In the genomic region with DNA sequence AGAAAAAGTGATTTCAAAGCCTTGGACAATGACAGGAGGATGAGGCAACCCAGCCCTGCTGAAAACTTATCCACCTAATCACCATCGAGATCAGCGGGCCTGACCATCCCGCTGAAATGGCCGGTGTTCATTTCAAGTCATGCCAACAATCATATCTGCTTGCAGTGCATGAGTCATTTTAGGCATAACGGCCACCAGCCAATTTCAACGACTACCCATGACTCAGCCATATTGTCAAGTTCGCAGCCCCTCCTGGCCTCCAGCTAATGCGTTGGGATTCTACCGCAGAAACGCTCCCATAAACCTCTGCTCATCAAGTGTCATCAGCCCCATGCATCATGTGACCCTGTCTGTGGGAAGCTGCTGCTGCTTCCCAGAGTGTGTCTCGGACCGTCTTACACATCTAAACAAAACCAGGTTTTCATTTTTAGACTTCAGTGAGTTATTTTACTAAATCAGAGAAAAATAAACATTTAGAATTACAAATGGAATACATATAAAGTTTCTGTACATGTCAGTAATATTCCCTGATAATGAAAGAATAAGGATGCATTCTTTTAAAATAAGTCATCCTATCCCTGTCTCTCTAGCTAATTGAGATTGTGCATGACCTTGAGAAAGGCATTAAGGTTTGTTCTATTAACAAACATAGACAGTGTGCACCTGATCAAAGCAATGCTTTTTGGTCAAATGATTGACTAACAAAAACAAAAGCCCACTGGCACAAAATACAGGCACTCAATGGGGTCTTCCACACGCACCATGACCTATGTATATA, we compare ENCODE assay signal across 1 cellular context.
TF ChIP-seq lines count a peak whose summit lies in the region.

No MANE protein-coding gene starts in this region.

TF ChIP-seq in HEK293, 187 proteins besides CTCF, POLR2A, EP300 and RAD21 (continued from another document and continues in another):
- 0 out of 2 replicates have a peak, but pooled peaks have one; percentile 28 for TF ChIP-seq ZNF280D (tag by site-specific recombination; IDR thresholded peaks at IDR 0.05)
- no peak for TF ChIP-seq ZNF423 (tag by site-specific recombination; IDR thresholded peaks at IDR 0.05)
- no peak for TF ChIP-seq ZNF133 (tag by site-specific recombination; IDR thresholded peaks at IDR 0.05)
- no peak for TF ChIP-seq ZNF248 (tag by site-specific recombination; IDR thresholded peaks at IDR 0.05)
- TF ChIP-seq ZSCAN30 (tag by site-specific recombination; IDR thresholded peaks at IDR 0.05): no peak
- TF ChIP-seq GLI4 (tag by site-specific recombination; IDR thresholded peaks at IDR 0.05): no peak
- TF ChIP-seq ZNF549 (tag by site-specific recombination; IDR thresholded peaks at IDR 0.05): no peak
- no peak for TF ChIP-seq ZNF658 (tag by site-specific recombination; IDR thresholded peaks at IDR 0.05)
- peak; percentile 65; the same call in 1 of the 2 replicates for TF ChIP-seq ZNF184 (tag by site-specific recombination; IDR thresholded peaks at IDR 0.05)
- TF ChIP-seq ZNF157 (tag by site-specific recombination; IDR thresholded peaks at IDR 0.05): no peak
- 0 out of 2 replicates have a peak, but pooled peaks have one; percentile 21 for TF ChIP-seq ZBTB1 (tag by site-specific recombination; IDR thresholded peaks at IDR 0.05)
- TF ChIP-seq KLF1 (tag by site-specific recombination; IDR thresholded peaks at IDR 0.05): no peak
- TF ChIP-seq ZNF302 (tag by site-specific recombination; IDR thresholded peaks at IDR 0.05; ENCODE audit: low read depth): no peak
- no peak for TF ChIP-seq TCF7L2 (IDR thresholded peaks at IDR 0.05; ENCODE audit: borderline replicate concordance, low read depth, low read length)
- no peak for TF ChIP-seq ZNF174 (tag by site-specific recombination; IDR thresholded peaks at IDR 0.05)
- no peak for TF ChIP-seq ZNF544 (tag by site-specific recombination; IDR thresholded peaks at IDR 0.05)
- TF ChIP-seq, protein P1, sequence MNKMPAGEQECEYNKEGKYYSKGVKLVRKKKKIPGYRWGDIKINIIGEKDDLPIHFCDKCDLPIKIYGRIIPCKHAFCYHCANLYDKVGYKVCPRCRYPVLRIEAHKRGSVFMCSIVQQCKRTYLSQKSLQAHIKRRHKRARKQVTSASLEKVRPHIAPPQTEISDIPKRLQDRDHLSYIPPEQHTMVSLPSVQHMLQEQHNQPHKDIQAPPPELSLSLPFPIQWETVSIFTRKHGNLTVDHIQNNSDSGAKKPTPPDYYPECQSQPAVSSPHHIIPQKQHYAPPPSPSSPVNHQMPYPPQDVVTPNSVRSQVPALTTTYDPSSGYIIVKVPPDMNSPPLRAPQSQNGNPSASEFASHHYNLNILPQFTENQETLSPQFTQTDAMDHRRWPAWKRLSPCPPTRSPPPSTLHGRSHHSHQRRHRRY (tag by site-specific recombination; IDR thresholded peaks at IDR 0.05): no peak
- peak; percentile 91 for TF ChIP-seq TSHZ1 (tag by site-specific recombination; IDR thresholded peaks at IDR 0.05; ENCODE audit: borderline replicate concordance)
- no peak for TF ChIP-seq ZNF138 (tag by site-specific recombination; IDR thresholded peaks at IDR 0.05; ENCODE audit: borderline replicate concordance)
- no peak for TF ChIP-seq ZNF398 (tag by site-specific recombination; IDR thresholded peaks at IDR 0.05)
- TF ChIP-seq HOXD13 (CRISPR knock-in tag; IDR thresholded peaks at IDR 0.05; ENCODE audit: borderline replicate concordance): no peak
- TF ChIP-seq ZNF610 (tag by site-specific recombination; IDR thresholded peaks at IDR 0.05; ENCODE audit: borderline replicate concordance): no peak
- TF ChIP-seq ZNF510 (tag by site-specific recombination; IDR thresholded peaks at IDR 0.05; ENCODE audit: insufficient replicate concordance): no peak
- no peak for TF ChIP-seq ZNF473 (tag by site-specific recombination; IDR thresholded peaks at IDR 0.05)
- TF ChIP-seq, protein P2, sequence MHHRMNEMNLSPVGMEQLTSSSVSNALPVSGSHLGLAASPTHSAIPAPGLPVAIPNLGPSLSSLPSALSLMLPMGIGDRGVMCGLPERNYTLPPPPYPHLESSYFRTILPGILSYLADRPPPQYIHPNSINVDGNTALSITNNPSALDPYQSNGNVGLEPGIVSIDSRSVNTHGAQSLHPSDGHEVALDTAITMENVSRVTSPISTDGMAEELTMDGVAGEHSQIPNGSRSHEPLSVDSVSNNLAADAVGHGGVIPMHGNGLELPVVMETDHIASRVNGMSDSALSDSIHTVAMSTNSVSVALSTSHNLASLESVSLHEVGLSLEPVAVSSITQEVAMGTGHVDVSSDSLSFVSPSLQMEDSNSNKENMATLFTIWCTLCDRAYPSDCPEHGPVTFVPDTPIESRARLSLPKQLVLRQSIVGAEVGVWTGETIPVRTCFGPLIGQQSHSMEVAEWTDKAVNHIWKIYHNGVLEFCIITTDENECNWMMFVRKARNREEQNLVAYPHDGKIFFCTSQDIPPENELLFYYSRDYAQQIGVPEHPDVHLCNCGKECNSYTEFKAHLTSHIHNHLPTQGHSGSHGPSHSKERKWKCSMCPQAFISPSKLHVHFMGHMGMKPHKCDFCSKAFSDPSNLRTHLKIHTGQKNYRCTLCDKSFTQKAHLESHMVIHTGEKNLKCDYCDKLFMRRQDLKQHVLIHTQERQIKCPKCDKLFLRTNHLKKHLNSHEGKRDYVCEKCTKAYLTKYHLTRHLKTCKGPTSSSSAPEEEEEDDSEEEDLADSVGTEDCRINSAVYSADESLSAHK (tag by site-specific recombination; IDR thresholded peaks at IDR 0.05): no peak
- no peak for TF ChIP-seq ZNF623 (tag by site-specific recombination; IDR thresholded peaks at IDR 0.05)
- no peak for TF ChIP-seq ZNF426 (tag by site-specific recombination; IDR thresholded peaks at IDR 0.05)
- TF ChIP-seq, protein P3, sequence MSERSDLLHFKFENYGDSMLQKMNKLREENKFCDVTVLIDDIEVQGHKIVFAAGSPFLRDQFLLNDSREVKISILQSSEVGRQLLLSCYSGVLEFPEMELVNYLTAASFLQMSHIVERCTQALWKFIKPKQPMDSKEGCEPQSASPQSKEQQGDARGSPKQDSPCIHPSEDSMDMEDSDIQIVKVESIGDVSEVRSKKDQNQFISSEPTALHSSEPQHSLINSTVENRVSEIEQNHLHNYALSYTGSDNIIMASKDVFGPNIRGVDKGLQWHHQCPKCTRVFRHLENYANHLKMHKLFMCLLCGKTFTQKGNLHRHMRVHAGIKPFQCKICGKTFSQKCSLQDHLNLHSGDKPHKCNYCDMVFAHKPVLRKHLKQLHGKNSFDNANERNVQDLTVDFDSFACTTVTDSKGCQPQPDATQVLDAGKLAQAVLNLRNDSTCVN (tag by site-specific recombination; optimal IDR thresholded peaks at IDR 0.05): no peak
- no peak for TF ChIP-seq ZFHX2 (tag by site-specific recombination; conservative IDR thresholded peaks at IDR 0.05)
- no peak for TF ChIP-seq ZNF354C (tag by site-specific recombination; IDR thresholded peaks at IDR 0.05; ENCODE audit: borderline replicate concordance, low read depth)
- TF ChIP-seq, protein P4, sequence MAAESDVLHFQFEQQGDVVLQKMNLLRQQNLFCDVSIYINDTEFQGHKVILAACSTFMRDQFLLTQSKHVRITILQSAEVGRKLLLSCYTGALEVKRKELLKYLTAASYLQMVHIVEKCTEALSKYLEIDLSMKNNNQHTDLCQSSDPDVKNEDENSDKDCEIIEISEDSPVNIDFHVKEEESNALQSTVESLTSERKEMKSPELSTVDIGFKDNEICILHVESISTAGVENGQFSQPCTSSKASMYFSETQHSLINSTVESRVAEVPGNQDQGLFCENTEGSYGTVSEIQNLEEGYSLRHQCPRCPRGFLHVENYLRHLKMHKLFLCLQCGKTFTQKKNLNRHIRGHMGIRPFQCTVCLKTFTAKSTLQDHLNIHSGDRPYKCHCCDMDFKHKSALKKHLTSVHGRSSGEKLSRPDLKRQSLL (tag by site-specific recombination; IDR thresholded peaks at IDR 0.05): no peak
- peak; percentile 75 for TF ChIP-seq PRDM10 (tag by site-specific recombination; IDR thresholded peaks at IDR 0.05)
- no peak for TF ChIP-seq HOXA7 (CRISPR knock-in tag; IDR thresholded peaks at IDR 0.05; ENCODE audit: borderline replicate concordance)
- no peak; the same call in 1 of the 2 replicates for TF ChIP-seq ZIC2 (tag by site-specific recombination; IDR thresholded peaks at IDR 0.05)
